In genomic region chr3:47930979-47931378, GRCh38 we compare ENCODE assay signal across 20 cellular contexts.
DNase-seq lines count a peak whose midpoint lies in the region; ATAC-seq, FAIRE-seq and TF ChIP-seq lines count a peak whose summit lies in the region.
"Had no signal": no experiment of that assay in that cellular context is flagged by ENCODE, and none has a peak within 500 bp of the region (broad histone marks: within the 10 kb centered on the region; RNA-seq: fewer than 3 reads in every experiment).

No MANE protein-coding gene starts in this region.

- H3K4me1 ChIP-seq in HepG2 (ENCODE audit: insufficient read depth, low read length) (no peaks in the 10 kb centered on the region), right lobe of liver (no peaks in the 10 kb centered on the region), K562 (replicated peaks in 1 of 2; ENCODE audit: control insufficient read depth in 2 of 2, insufficient read depth in 2 of 2, low read length in 2 of 2) (no peaks in the 10 kb centered on the region)
- H3K4me1 ChIP-seq: A549; BLaER1 treated with 17β-estradiol and CSF1 and Interleukin-3, amounts not matched to agents 10 nM and 100 nM; Caco-2 had no signal

- TF ChIP-seq CTCF in HepG2 (CRISPR knock-in tag; IDR thresholded peaks at IDR 0.05) (no peak), right lobe of liver (IDR thresholded peaks at IDR 0.05) (no peak), K562 (IDR thresholded peaks at IDR 0.05 in 2 of 3, conservative IDR thresholded peaks at IDR 0.05 in 1 of 3; ENCODE audit: insufficient read depth in 2 of 3, low read depth in 1 of 3, low read length in 3 of 3) (no peak)

- no peaks in the 10 kb centered on the region for H3K79me2 ChIP-seq in HepG2 (ENCODE audit: insufficient read depth, low read length)
- no peaks in the 10 kb centered on the region for H3K79me2 ChIP-seq in K562 (ENCODE audit: control insufficient read depth, insufficient read depth, low read length)

- FAIRE-seq in HepG2 (lab: Jason Lieb, UNC) (no peak), K562 (lab: Jason Lieb, UNC) (peak; percentile 42)
- FAIRE-seq: A549, D721Med, G401.6, GM12891, GM19239 had no signal

- in situ Hi-C loops in HepG2 (cut with HindIII; ENCODE audit: extremely low pct_ligation_motif_present, low pct_unique_long_range_greater_than_20kb), result no loop called here
- in situ Hi-C loops in K562 (cut with MboI), result no loop called here

- H3K9me3 ChIP-seq in HepG2 (ENCODE audit: low read length) (no peaks in the 10 kb centered on the region), right lobe of liver (no peaks in the 10 kb centered on the region), K562 (replicated peaks; ENCODE audit: control insufficient read depth, insufficient read depth, low read depth, low read length) (no peaks in the 10 kb centered on the region)
- H3K9me3 ChIP-seq: A549, Caco-2 had no signal

- H3K36me3 ChIP-seq in HepG2 (replicated peaks in 1 of 2; ENCODE audit: control insufficient read depth in 1 of 2, insufficient read depth in 2 of 2, low read length in 2 of 2) (peaks cover 6 to 26% of the 10 kb centered on the region in 2 experiments; a peak in 4 of 5 replicates), right lobe of liver (peaks cover 0 to 22% (median 3%) of the 10 kb centered on the region in 4 donors), K562 (ENCODE audit: control insufficient read depth, insufficient read depth, low read length) (peaks cover 20% of the 10 kb centered on the region)

- TF ChIP-seq POLR2A in HepG2 (IDR thresholded peaks at IDR 0.05; ENCODE audit: insufficient read depth in 1 of 2, low read depth in 2 of 2, low read length in 2 of 2) (no peak), right lobe of liver (IDR thresholded peaks at IDR 0.05) (no peak), K562 (conservative IDR thresholded peaks at IDR 0.05) (no peak)

- ATAC-seq in HepG2 (no peak), right lobe of liver (no peak), K562 (no peak)
- ATAC-seq: A549; CD8-positive, alpha-beta T cell had no signal

- intact Hi-C loops in HepG2 (cut with micrococcal nuclease; ENCODE audit: unreplicated experiment), result loop anchor here (5.0 kb wide), 1 partner anchor 206 kb away; no protein-coding TSS in a partner anchor
- intact Hi-C loops in right lobe of liver (cut with DNase I), result no loop called here
- intact Hi-C loops in K562 (cut with micrococcal nuclease), result no loop called here

- H3K9ac ChIP-seq in HepG2 (ENCODE audit: insufficient read depth, low read depth, low read length) (no peak overlapping the region), K562 (ENCODE audit: insufficient read depth in 1 of 2, low read depth in 2 of 2, low read length in 2 of 2) (no peak overlapping the region)
- H3K9ac ChIP-seq: BLaER1 treated with 17β-estradiol and CSF1 and Interleukin-3, amounts not matched to agents 10 nM and 100 nM had no signal

- TF ChIP-seq RAD21 in HepG2 (CRISPR knock-in tag; IDR thresholded peaks at IDR 0.05) (no peak), K562 (CRISPR knock-in tag; conservative IDR thresholded peaks at IDR 0.05 in 1 of 2, IDR thresholded peaks at IDR 0.05 in 1 of 2) (no peak)

- BruUV-seq in HepG2 (replicated peaks; lab: Mats Ljungman, UMichigan) (no TSS peak), K562 (replicated peaks; lab: Mats Ljungman, UMichigan) (no TSS peak)

- H4K20me1 ChIP-seq in HepG2 (ENCODE audit: insufficient read depth, low read length) (no peaks in the 10 kb centered on the region), K562 (replicated peaks; ENCODE audit: control insufficient read depth, insufficient read depth, low read length) (no peaks in the 10 kb centered on the region)

- CTCF ChIA-PET in HepG2 (lab: Yijun Ruan, JAX; ENCODE audit: low intra/inter-chr PET ratio, low total read pairs), result no interaction called here
- CTCF ChIA-PET in K562 (lab: Yijun Ruan, JAX; ENCODE audit: low intra/inter-chr PET ratio), result no interaction called here

- H3K4me3 ChIP-seq in HepG2 (replicated peaks in 1 of 3; ENCODE audit: insufficient read depth in 1 of 3, low read depth in 2 of 3, low read length in 3 of 3) (no peak overlapping the region), right lobe of liver (no peak overlapping the region), K562 (no peak overlapping the region)
- H3K4me3 ChIP-seq: A549; BLaER1 treated with 17β-estradiol and CSF1 and Interleukin-3, amounts not matched to agents 10 nM and 100 nM had no signal

- WGBS in HepG2 (ENCODE audit: low lambda C conversion rate), result 99% methylated on average over 4 of the region's 4 CpGs
- WGBS in right lobe of liver (ENCODE audit: insufficient coverage, low coverage, low lambda C conversion rate, missing lambda C conversion rate), result 94% methylated on average over 2 of the region's 4 CpGs
- WGBS in K562 (ENCODE audit: insufficient coverage, low coverage, missing lambda C conversion rate), result 85% methylated on average over 4 of the region's 4 CpGs

- no peaks in the 10 kb centered on the region for H3K27me3 ChIP-seq in HepG2 (ENCODE audit: control insufficient read depth in 1 of 2, insufficient read depth in 2 of 2, low read length in 2 of 2)
- H3K27me3 ChIP-seq in right lobe of liver, result no peaks in the 10 kb centered on the region
- H3K27me3 ChIP-seq in K562 (ENCODE audit: control insufficient read depth in 2 of 2, insufficient read depth in 2 of 2, low read length in 2 of 2), result no peaks in the 10 kb centered on the region
- H3K27me3 ChIP-seq: BLaER1 treated with 17β-estradiol and CSF1 and Interleukin-3, amounts not matched to agents 10 nM and 100 nM had no signal

- POLR2A ChIA-PET in HepG2 (lab: Yijun Ruan, JAX), result no interaction called here
- POLR2A ChIA-PET in K562 (lab: Yijun Ruan, JAX), result interaction anchor here (0.7 to 1.8 kb wide), 4 partner anchors 9 to 51 kb away, joined by 3 to 6 read pairs (median 4); no protein-coding TSS in a partner anchor

- DNase-seq in HepG2 (ENCODE audit: low spot score) (no peak), right lobe of liver (no peak), K562 (ENCODE audit: extremely low read depth in 1 of 4, low spot score in 3 of 4) (no peak), OCI-M2 (lab: John Stamatoyannopoulos, UW; ENCODE audit: unreplicated experiment) (no peak)
- no peak for DNase-seq in activated CD4-positive, alpha-beta T cell treated with anti-CD3 and anti-CD28 coated beads for 48 hours
- DNase-seq: AML-193; Caco-2; Calu3; CD4-positive, alpha-beta T cell; CD8-positive, alpha-beta T cell; DMS79 treated with DMSO at 0.1 percent for 48 hours; GF-D8 had no signal

- TF ChIP-seq EP300 in HepG2 (IDR thresholded peaks at IDR 0.05; ENCODE audit: low read depth in 2 of 2, low read length in 2 of 2), result no peak
- TF ChIP-seq EP300 in HepG2 (CRISPR knock-in tag; IDR thresholded peaks at IDR 0.05; ENCODE audit: borderline replicate concordance), result no peak
- no peak for TF ChIP-seq EP300 in K562 (IDR thresholded peaks at IDR 0.05; ENCODE audit: low read length)

- no peaks in the 10 kb centered on the region for H3K9me1 ChIP-seq in K562 (ENCODE audit: control insufficient read depth, insufficient read depth, low read length)

- H3K4me2 ChIP-seq in HepG2 (ENCODE audit: low read depth, low read length) (no peak overlapping the region), K562 (ENCODE audit: insufficient read depth, low read length) (no peak overlapping the region)
- H3K4me2 ChIP-seq: A549; BLaER1 treated with 17β-estradiol and CSF1 and Interleukin-3, amounts not matched to agents 10 nM and 100 nM had no signal

- H3K27ac ChIP-seq in HepG2 (ENCODE audit: extremely low read length, insufficient read depth, low read length) (no peak overlapping the region), right lobe of liver (no peak overlapping the region), K562 (ENCODE audit: extremely low read depth, low read depth, low read length) (no peak overlapping the region)
- H3K27ac ChIP-seq: 22Rv1; A549; BLaER1 treated with 17β-estradiol and CSF1 and Interleukin-3, amounts not matched to agents 10 nM and 100 nM; C4-2B had no signal

- H2AFZ ChIP-seq in HepG2 (ENCODE audit: low read length) (no peak overlapping the region), K562 (ENCODE audit: low read depth, low read length) (no peak overlapping the region)

TF ChIP-seq in HepG2, 621 proteins besides CTCF, POLR2A, EP300 and RAD21:
- peak; percentile 58 for TF ChIP-seq ZNF121 (CRISPR knock-in tag; IDR thresholded peaks at IDR 0.05)
- no peak for TF ChIP-seq ZNF225 (CRISPR knock-in tag; IDR thresholded peaks at IDR 0.05)

TF ChIP-seq in K562, 482 proteins besides CTCF, POLR2A, EP300 and RAD21:
- TF ChIP-seq ZNF121 (CRISPR knock-in tag; conservative IDR thresholded peaks at IDR 0.05) (0 out of 2 replicates have a peak, but pooled peaks have one; percentile 60), ZSCAN29 (IDR thresholded peaks at IDR 0.05) (no peak), DDX20 (tag; IDR thresholded peaks at IDR 0.05; ENCODE audit: low read depth) (no peak)
TF ChIP-seq in K562: peak in this region for 1.

Comparison
In these comparisons a context has a peak if more than half of its experiments do, and no peak if none do; other contexts are left out.
1. Of the 241 proteins assayed by ChIP-seq in both HepG2 and K562: peak only in HepG2: none; only in K562: none; in both: ZNF121; in neither: 240.